ENCODE assay signal across 28 cellular contexts in the genomic region with DNA sequence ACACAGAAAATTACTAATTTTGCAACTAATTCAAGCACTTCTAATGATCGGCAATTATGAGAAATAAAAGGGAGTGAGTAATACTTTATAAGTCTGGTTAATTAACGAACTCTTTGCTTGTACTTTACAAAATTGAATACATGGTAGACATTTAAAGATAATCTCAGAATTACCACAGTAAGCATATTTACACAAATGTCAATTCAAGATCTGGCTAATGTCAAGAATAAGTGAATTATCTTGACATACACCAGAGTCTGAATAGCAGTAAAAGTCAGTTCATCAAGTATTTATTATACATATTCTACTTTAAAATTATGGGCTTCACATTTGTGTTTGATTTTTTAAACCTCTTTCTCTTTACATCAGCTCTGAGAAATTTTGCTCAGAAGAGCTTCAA.
"Had no signal": no experiment of that assay in that cellular context is flagged by ENCODE, and none has a peak within 500 bp of the region (broad histone marks: within the 10 kb centered on the region; RNA-seq: fewer than 3 reads in every experiment).

No MANE protein-coding gene starts in this region.

- ATAC-seq: effector memory CD8-positive, alpha-beta T cell; esophagus mucosa; gastrocnemius medialis; heart right ventricle; left colon; left lung; left ventricle myocardium superior; lower lobe of right lung; naive thymus-derived CD4-positive, alpha-beta T cell had no signal

- DNase-seq: colonic mucosa; cortex of kidney; effector CD8-positive, alpha-beta T cell; effector memory CD8-positive, alpha-beta T cell; endodermal cell; erythroblast; esophagus squamous epithelium; foreskin fibroblast; foreskin melanocyte; gastrocnemius medialis; glutamatergic neuron; head of caudate nucleus; heart right ventricle; hippocampal formation; immature natural killer cell; islet precursor cell; kidney; kidney glomerular epithelial cell; left colon; left lung; left ventricle myocardium superior; lower lobe of right lung; mesenchymal stem cell; midbrain; naive thymus-derived CD4-positive, alpha-beta T cell had no signal

- H3K4me3 ChIP-seq: colonic mucosa, esophagus squamous epithelium, gastrocnemius medialis, heart right ventricle, left lung, lower lobe of right lung had no signal

- H3K9me3 ChIP-seq: colonic mucosa, esophagus squamous epithelium, gastrocnemius medialis, lower lobe of right lung had no signal

- FAIRE-seq: endometrium, kidney had no signal

- H3K27ac ChIP-seq: colonic mucosa, epithelial cell of prostate, esophagus squamous epithelium, gastrocnemius medialis, heart right ventricle, left lung, lower lobe of right lung had no signal

- H3K4me1 ChIP-seq: colonic mucosa, esophagus squamous epithelium, gastrocnemius medialis, heart right ventricle, left lung, lower lobe of right lung had no signal
